ENCODE assay signal across 8 cellular contexts in the genomic region with DNA sequence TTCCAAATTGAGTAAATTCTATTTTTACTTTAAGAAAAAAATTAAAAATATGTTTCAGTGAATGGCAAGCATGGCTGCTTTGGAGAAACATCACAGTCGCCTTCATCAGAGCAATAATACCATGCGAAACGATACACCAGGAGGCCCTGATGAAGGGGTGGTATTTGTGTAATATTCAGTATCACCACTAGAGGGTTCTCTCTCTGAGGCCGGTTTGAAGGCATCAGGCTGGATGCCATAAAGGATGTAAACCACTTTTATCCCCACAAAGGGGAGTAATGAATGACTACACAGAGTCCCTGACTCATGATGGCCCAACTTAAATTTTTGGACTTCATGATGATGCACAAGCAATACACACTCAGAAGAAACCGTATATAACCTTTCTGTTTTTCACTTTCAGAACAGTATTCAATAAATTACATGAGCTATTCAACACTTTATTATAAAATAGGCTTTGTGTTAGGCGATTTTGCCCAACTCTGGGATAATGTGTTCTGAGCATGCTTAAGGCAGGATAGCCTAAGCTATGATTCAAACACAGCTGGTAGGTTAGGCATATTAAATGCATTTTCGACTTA.
DNase-seq lines count a peak whose midpoint lies in the region; ATAC-seq and TF ChIP-seq lines count a peak whose summit lies in the region.

No MANE protein-coding gene starts in this region.

- H3K27me3 Mint-ChIP-seq in endodermal cell (ENCODE audit: insufficient read depth): peaks cover 86% of the 10 kb centered on the region

- peak; percentile 88 for TF ChIP-seq CTCF in endodermal cell (conservative IDR thresholded peaks at IDR 0.05)

- in situ Hi-C loops in KBM-7 (cut with MboI; ENCODE audit: low pct_unique_long_range_greater_than_20kb, low sequenced_read_pairs): no loop called here

- peak; percentile 4 for DNase-seq in activated CD4-positive, alpha-beta T cell treated with anti-CD3 and anti-CD28 coated beads for 48 hours
- no peak for DNase-seq in activated CD4-positive, alpha-beta T cell treated with anti-CD3 and anti-CD28 coated beads for 1 hour
- DNase-seq in KBM-7: peak; percentile 66
- DNase-seq in OCI-M1 (lab: John Stamatoyannopoulos, UW): peak; percentile 59
- peak; percentile 62 for DNase-seq in endodermal cell
- DNase-seq in midbrain (lab: John Stamatoyannopoulos, UW): peak; percentile 58
- no peak for DNase-seq in effector memory CD4-positive, alpha-beta T cell

- H3K4me1 Mint-ChIP-seq in endodermal cell: peaks cover 6% of the 10 kb centered on the region

- no peaks in the 10 kb centered on the region for H3K9me3 Mint-ChIP-seq in endodermal cell

- no peaks in the 10 kb centered on the region for H3K36me3 Mint-ChIP-seq in endodermal cell (ENCODE audit: low read depth)

- no peak overlapping the region for H3K4me3 Mint-ChIP-seq in endodermal cell

- no peak overlapping the region for H3K27ac ChIP-seq in endodermal cell (ENCODE audit: low read depth, low read length)
- H3K27ac ChIP-seq in effector memory CD4-positive, alpha-beta T cell (ENCODE audit: insufficient read depth, low read length, poor library complexity, severe bottlenecking): no peak overlapping the region

- no peaks in the 10 kb centered on the region for H3K9me3 ChIP-seq in endodermal cell (ENCODE audit: control insufficient read depth, low read length)
- H3K9me3 ChIP-seq in effector memory CD4-positive, alpha-beta T cell (ENCODE audit: control insufficient read depth, low read length): no peaks in the 10 kb centered on the region

- H3K9ac ChIP-seq in endodermal cell (ENCODE audit: extremely low read depth, low read length, poor library complexity, severe bottlenecking): no peak overlapping the region

- H3K27me3 ChIP-seq in endodermal cell (ENCODE audit: control insufficient read depth, insufficient read depth, low read length, poor library complexity, severe bottlenecking): peaks cover 16% of the 10 kb centered on the region
- H3K27me3 ChIP-seq in effector memory CD4-positive, alpha-beta T cell (replicated peaks; ENCODE audit: control insufficient read depth, insufficient read depth, low read length, poor library complexity, severe bottlenecking): no peaks in the 10 kb centered on the region

- peaks cover 3% of the 10 kb centered on the region for H3K4me1 ChIP-seq in endodermal cell (ENCODE audit: control insufficient read depth, insufficient read depth, low read length)
- H3K4me1 ChIP-seq in effector memory CD4-positive, alpha-beta T cell (ENCODE audit: control insufficient read depth, insufficient read depth, low read length, poor library complexity, severe bottlenecking): no peaks in the 10 kb centered on the region

- no peak overlapping the region for H3K27ac Mint-ChIP-seq in endodermal cell

- WGBS in endodermal cell (ENCODE audit: insufficient coverage in 1 of 2, insufficient read length in 1 of 2), 2 experiments: 33 to 49% methylated on average over 3 to 7 of the region's 7 CpGs

- ATAC-seq in GM21786 (IDR thresholded peaks at IDR 0.05; ENCODE audit: unreplicated experiment): peak; percentile 88

- no peak overlapping the region for H3K4me3 ChIP-seq in endodermal cell (ENCODE audit: low read length)
- no peak overlapping the region for H3K4me3 ChIP-seq in effector memory CD4-positive, alpha-beta T cell (ENCODE audit: insufficient read depth, low read depth, low read length, poor library complexity, severe bottlenecking)

- H3K36me3 ChIP-seq in endodermal cell (ENCODE audit: control insufficient read depth, insufficient read depth, low read length): no peaks in the 10 kb centered on the region
- H3K36me3 ChIP-seq in effector memory CD4-positive, alpha-beta T cell (ENCODE audit: control insufficient read depth, insufficient read depth, low read length): no peaks in the 10 kb centered on the region

Comparison
In these comparisons a context has a peak if more than half of its experiments do, and no peak if none do; other contexts are left out.
1. DNase-seq: peak in activated CD4-positive, alpha-beta T cell treated with anti-CD3 and anti-CD28 coated beads for 48 hours (single experiment), KBM-7 (single experiment), OCI-M1 (single experiment), endodermal cell (single experiment) and midbrain (single experiment); none in activated CD4-positive, alpha-beta T cell treated with anti-CD3 and anti-CD28 coated beads for 1 hour (single experiment) and effector memory CD4-positive, alpha-beta T cell (0 of 3).